26 cellular contexts compared by ENCODE assay signal in genomic region chrX:133648594-133648993, GRCh38.
"Had no signal": no experiment of that assay in that cellular context is flagged by ENCODE, and none has a peak within 500 bp of the region (broad histone marks: within the 10 kb centered on the region; RNA-seq: fewer than 3 reads in every experiment).

No MANE protein-coding gene starts in this region.

- DNase-seq: dorsolateral prefrontal cortex; effector CD4-positive, alpha-beta T cell; foreskin keratinocyte; glutamatergic neuron; heart right ventricle; hippocampal formation; left cardiac atrium; left lung; mesenchymal stem cell; midbrain; naive thymus-derived CD4-positive, alpha-beta T cell; stimulated activated CD4-positive, alpha-beta T cell treated with anti-CD3 and anti-CD28 coated beads, Interleukin-2, amount 100 ng/mL, for 24 hours; stimulated activated CD4-positive, alpha-beta T cell treated with anti-CD3 and anti-CD28 coated beads, Interleukin-4, amount 100 ng/mL, for 24 hours; stimulated activated naive CD4-positive, alpha-beta T cell treated with Interleukin-2 at 50 U/mL for 16 hours; stomach; tibial artery had no signal

- H3K79me2 ChIP-seq: parathyroid adenoma had no signal

- H2AFZ ChIP-seq: parathyroid adenoma had no signal

- H3K4me3 ChIP-seq: dorsolateral prefrontal cortex, esophagus muscularis mucosa, heart right ventricle, left lung, right atrium auricular region, stomach, tibial artery had no signal

- H3K9ac ChIP-seq: parathyroid adenoma had no signal

- H3K27ac Mint-ChIP-seq: naive thymus-derived CD4-positive, alpha-beta T cell; progenitor cell of endocrine pancreas; stimulated activated effector memory CD8-positive, alpha-beta T cell treated with anti-CD3 and anti-CD28 coated beads, Interleukin-12 subunit alpha, Interleukin-12 subunit beta, amount 100 ng/mL, for 72 hours; type B pancreatic cell had no signal

- H3K27me3 Mint-ChIP-seq: naive thymus-derived CD4-positive, alpha-beta T cell; progenitor cell of endocrine pancreas; type B pancreatic cell had no signal

- FAIRE-seq: colon, islet of Langerhans had no signal

- H3K4me3 Mint-ChIP-seq: naive thymus-derived CD4-positive, alpha-beta T cell; stimulated activated effector memory CD8-positive, alpha-beta T cell treated with anti-CD3 and anti-CD28 coated beads, Interleukin-12 subunit alpha, Interleukin-12 subunit beta, amount 100 ng/mL, for 72 hours; type B pancreatic cell had no signal

- H3K9me3 ChIP-seq: esophagus muscularis mucosa, heart right ventricle, left lung, neutrophil, right atrium auricular region, stomach, tibial artery had no signal

- H3K9me3 Mint-ChIP-seq: naive thymus-derived CD4-positive, alpha-beta T cell; stimulated activated effector memory CD8-positive, alpha-beta T cell treated with anti-CD3 and anti-CD28 coated beads, Interleukin-12 subunit alpha, Interleukin-12 subunit beta, amount 100 ng/mL, for 72 hours; type B pancreatic cell had no signal

- H3K27ac ChIP-seq: dorsolateral prefrontal cortex, esophagus muscularis mucosa, foreskin keratinocyte, heart right ventricle, left lung, neutrophil, parathyroid adenoma, right atrium auricular region, stomach, tibial artery had no signal

- ATAC-seq: foreskin keratinocyte; heart right ventricle; left cardiac atrium; left lung; naive thymus-derived CD4-positive, alpha-beta T cell; sciatic nerve; stimulated activated effector memory CD8-positive, alpha-beta T cell treated with anti-CD3 and anti-CD28 coated beads, Interleukin-12 subunit alpha, Interleukin-12 subunit beta, amount 100 ng/mL, for 72 hours had no signal

- H3K4me1 ChIP-seq: parathyroid adenoma, right atrium auricular region, stomach had no signal

- H3K36me3 ChIP-seq: esophagus muscularis mucosa, heart right ventricle, left lung, neutrophil, right atrium auricular region, stomach, tibial artery had no signal

- H3K36me3 Mint-ChIP-seq: naive thymus-derived CD4-positive, alpha-beta T cell; stimulated activated effector memory CD8-positive, alpha-beta T cell treated with anti-CD3 and anti-CD28 coated beads, Interleukin-12 subunit alpha, Interleukin-12 subunit beta, amount 100 ng/mL, for 72 hours had no signal

- H3K27me3 ChIP-seq: esophagus muscularis mucosa, foreskin keratinocyte, neutrophil, right atrium auricular region, stomach, tibial artery had no signal

- H3K4me1 Mint-ChIP-seq: naive thymus-derived CD4-positive, alpha-beta T cell; stimulated activated effector memory CD8-positive, alpha-beta T cell treated with anti-CD3 and anti-CD28 coated beads, Interleukin-12 subunit alpha, Interleukin-12 subunit beta, amount 100 ng/mL, for 72 hours had no signal
